In genomic region chr14:77008541-77008940, GRCh38 we compare ENCODE assay signal across 16 cellular contexts. TPM values are rescaled to one million over a fixed set of nuclear protein-coding genes. Genes with fewer than 3 reads are reported as not detected.
DNase-seq lines count a peak whose midpoint lies in the region; ATAC-seq and TF ChIP-seq lines count a peak whose summit lies in the region.
"Had no signal": no experiment of that assay in that cellular context is flagged by ENCODE, and none has a peak within 500 bp of the region (broad histone marks: within the 10 kb centered on the region; RNA-seq: fewer than 3 reads in every experiment).

No MANE protein-coding gene starts in this region.

- no peaks in the 10 kb centered on the region for H3K9me3 ChIP-seq in HCT116 (ENCODE audit: control insufficient read depth in 1 of 2, insufficient read depth in 1 of 2, low read depth in 1 of 2, low read length in 2 of 2)
- H3K9me3 ChIP-seq in mesenchymal stem cell (ENCODE audit: control insufficient read depth, low read length) = no peaks in the 10 kb centered on the region
- no peaks in the 10 kb centered on the region for H3K9me3 ChIP-seq in subcutaneous abdominal adipose tissue (ENCODE audit: control insufficient read depth in 5 of 5, low read length in 5 of 5)

- no peak overlapping the region for H2BK120ac ChIP-seq in mesenchymal stem cell (ENCODE audit: low read depth, low read length)

- H3K9me3 Mint-ChIP-seq in MCF 10A (ENCODE audit: unreplicated experiment) = no peaks in the 10 kb centered on the region

- H4K91ac ChIP-seq in mesenchymal stem cell (ENCODE audit: low read length) = peak overlapping the region; percentile 43

- no peaks in the 10 kb centered on the region for H3K79me2 ChIP-seq in HCT116 (ENCODE audit: insufficient read depth, low read length)

- no peak overlapping the region for H3K4me3 Mint-ChIP-seq in MCF 10A (ENCODE audit: unreplicated experiment)

- no peak overlapping the region for H3K9ac ChIP-seq in HCT116 (ENCODE audit: low read length)
- H3K9ac ChIP-seq in mesenchymal stem cell (ENCODE audit: low read length) = no peak overlapping the region
- peak overlapping the region in 1 of 5 donors; percentile 7 for H3K9ac ChIP-seq in subcutaneous abdominal adipose tissue (ENCODE audit: low read length in 5 of 5)

- H2AFZ ChIP-seq in HCT116 (ENCODE audit: low read depth, low read length, poor library complexity, severe bottlenecking) (no peak overlapping the region), mesenchymal stem cell (ENCODE audit: low read depth, low read length) (no peak overlapping the region)

- TF ChIP-seq CTCF in HCT116 (IDR thresholded peaks at IDR 0.05 in 2 of 3, conservative IDR thresholded peaks at IDR 0.05 in 1 of 3; ENCODE audit: borderline replicate concordance in 1 of 3, insufficient read depth in 1 of 3, low read depth in 2 of 3, low read length in 2 of 3) = no peak
- TF ChIP-seq CTCF in MCF 10A (IDR thresholded peaks at IDR 0.05; ENCODE audit: unreplicated experiment) = no peak

- peaks cover 52 to 62% of the 10 kb centered on the region in 2 experiments for H3K4me1 ChIP-seq in HCT116 (ENCODE audit: control insufficient read depth in 1 of 2, insufficient read depth in 2 of 2, low read length in 2 of 2)
- H3K4me1 ChIP-seq in mesenchymal stem cell (ENCODE audit: control insufficient read depth, insufficient read depth, low read depth, low read length) = peaks cover 10% of the 10 kb centered on the region
- H3K4me1 ChIP-seq in subcutaneous abdominal adipose tissue (ENCODE audit: control insufficient read depth in 5 of 5, insufficient read depth in 5 of 5, low read length in 5 of 5) = peaks cover 19 to 86% (median 73%) of the 10 kb centered on the region in 5 donors

- peaks cover 53% of the 10 kb centered on the region for H3K4me1 Mint-ChIP-seq in MCF 10A (ENCODE audit: insufficient read depth, unreplicated experiment)

- BruUV-seq in HCT116 (replicated peaks; lab: Mats Ljungman, UMichigan) = no TSS peak
- BruUV-seq in MCF 10A (replicated peaks; lab: Mats Ljungman, UMichigan) = no TSS peak

- no peak overlapping the region for H2BK15ac ChIP-seq in mesenchymal stem cell (ENCODE audit: low read depth, poor library complexity, severe bottlenecking)

- H3K23ac ChIP-seq in mesenchymal stem cell (ENCODE audit: low read length in 2 of 2) = no peak overlapping the region

- H3K4ac ChIP-seq in mesenchymal stem cell (ENCODE audit: low read depth in 1 of 2, low read length in 2 of 2) = no peak overlapping the region

- H2BK12ac ChIP-seq in mesenchymal stem cell (ENCODE audit: low read length in 2 of 2) = no peak overlapping the region

- ATAC-seq in HCT116 = no peak
- ATAC-seq in GM18907 (IDR thresholded peaks at IDR 0.05; ENCODE audit: unreplicated experiment) = no peak
- ATAC-seq in GM21447 (IDR thresholded peaks at IDR 0.05; ENCODE audit: unreplicated experiment) = no peak

- peak overlapping the region; percentile 24 for H3K27ac Mint-ChIP-seq in MCF 10A (ENCODE audit: low read depth, unreplicated experiment)

- intact Hi-C loops in HCT116 (cut with micrococcal nuclease) (no loop called here), MCF 10A (cut with micrococcal nuclease) (no loop called here)

- H4K8ac ChIP-seq in mesenchymal stem cell (ENCODE audit: low read length) = no peak overlapping the region

- no peak overlapping the region for H3K14ac ChIP-seq in mesenchymal stem cell (ENCODE audit: low read length in 2 of 2)

- WGBS in mesenchymal stem cell = 79% methylated on average over 4 of the region's 4 CpGs

- no peaks in the 10 kb centered on the region for H3K36me3 Mint-ChIP-seq in MCF 10A (ENCODE audit: insufficient read depth, unreplicated experiment)

- DNase-seq in HCT116 (ENCODE audit: low read depth, low spot score) = no peak
- DNase-seq in MCF 10A (ENCODE audit: unreplicated experiment) = no peak
- no peak for DNase-seq in mesenchymal stem cell
- no peak for DNase-seq in HK-2 (ENCODE audit: unreplicated experiment)
- DNase-seq in NCI-H2081 (lab: John Stamatoyannopoulos, UW) = no peak
- DNase-seq: activated CD4-positive, CD25-positive, alpha-beta regulatory T cell; activated gamma-delta T cell treated with Interleukin-2 at 50 U/mL for 16 hours; AML-193; effector CD8-positive, alpha-beta T cell; MV-4-11; NCI-H2107; stimulated activated CD4-positive, alpha-beta T cell treated with anti-CD3 and anti-CD28 coated beads, Interleukin-12 subunit alpha, Interleukin-12 subunit beta, amount 100 ng/mL, for 4 hours; stimulated activated naive CD4-positive, alpha-beta T cell treated with Interleukin-2 at 50 U/mL for 16 hours had no signal

- no peaks in the 10 kb centered on the region for H3K9me2 ChIP-seq in HCT116 (ENCODE audit: insufficient read depth)

- H3K18ac ChIP-seq in mesenchymal stem cell (ENCODE audit: low read depth in 1 of 2, low read length in 2 of 2) = no peak overlapping the region

- CTCF ChIA-PET in HCT116 (lab: Charles Lee) (no interaction called here), MCF 10A (lab: Yijun Ruan, JAX) (interaction anchor here (0.6 to 2.8 kb wide), 13 partner anchors 11 to 133 kb away, joined by 3 to 13 read pairs (median 4); no protein-coding TSS in a partner anchor)

- H2AK5ac ChIP-seq in mesenchymal stem cell (ENCODE audit: low read length, severe bottlenecking) = no peak overlapping the region

- TF ChIP-seq RAD21 in HCT116 (IDR thresholded peaks at IDR 0.05; ENCODE audit: low read depth) = no peak

- H3K36me3 ChIP-seq in HCT116 (ENCODE audit: control insufficient read depth in 1 of 2, insufficient read depth in 2 of 2, low read length in 2 of 2) = no peaks in the 10 kb centered on the region
- no peaks in the 10 kb centered on the region for H3K36me3 ChIP-seq in mesenchymal stem cell (ENCODE audit: control insufficient read depth in 1 of 2, insufficient read depth in 2 of 2, low read depth in 1 of 2, low read length in 2 of 2)
- no peaks in the 10 kb centered on the region for H3K36me3 ChIP-seq in subcutaneous abdominal adipose tissue (ENCODE audit: control insufficient read depth in 5 of 5, insufficient read depth in 5 of 5, low read length in 5 of 5)

- no peak for TF ChIP-seq POLR2A in HCT116 (IDR thresholded peaks at IDR 0.05; ENCODE audit: borderline replicate concordance, extremely low read depth, insufficient read depth, insufficient read length)

- H4K20me1 ChIP-seq in HCT116 (ENCODE audit: insufficient read depth) = no peaks in the 10 kb centered on the region

- POLR2A ChIA-PET in HCT116 (lab: Charles Lee) = interaction anchor here (0.9 to 1.5 kb wide), 4 partner anchors 13 to 61 kb away, joined by 3 to 6 read pairs (median 4); no protein-coding TSS in a partner anchor
- POLR2A ChIA-PET in MCF 10A (lab: Yijun Ruan, JAX) = interaction anchor here (0.6 to 3.2 kb wide), 17 partner anchors 15 to 1482 kb away, joined by 3 to 38 read pairs (median 5); partner anchors contain the start of gene IRF2BPL

- H3K4me2 ChIP-seq in HCT116 (ENCODE audit: low read length) = peak overlapping the region; percentile 61; the same call in 1 of the 2 replicates
- H3K4me2 ChIP-seq in mesenchymal stem cell (ENCODE audit: low read length, poor library complexity, severe bottlenecking) = no peak overlapping the region

- H3K79me1 ChIP-seq in mesenchymal stem cell (replicated peaks; ENCODE audit: low read length, poor library complexity, severe bottlenecking) = no peaks in the 10 kb centered on the region

- no peak overlapping the region for H2BK5ac ChIP-seq in mesenchymal stem cell (ENCODE audit: low read depth, low read length, poor library complexity, severe bottlenecking)

- H3K27me3 ChIP-seq in HCT116 (ENCODE audit: insufficient read depth, low read length) (no peaks in the 10 kb centered on the region), mesenchymal stem cell (ENCODE audit: control insufficient read depth in 1 of 2, insufficient read depth in 1 of 2, low read length in 2 of 2) (peaks cover 0 to 15% of the 10 kb centered on the region in 2 experiments), subcutaneous abdominal adipose tissue (ENCODE audit: control insufficient read depth in 5 of 5, insufficient read depth in 4 of 5, low read length in 5 of 5) (no peaks in the 10 kb centered on the region)

- no peaks in the 10 kb centered on the region for H3K27me3 Mint-ChIP-seq in MCF 10A (ENCODE audit: insufficient read depth, unreplicated experiment)

- H3K27ac ChIP-seq in HCT116 (ENCODE audit: low read depth, low read length) (no peak overlapping the region; the same call in 1 of the 2 replicates), mesenchymal stem cell (ENCODE audit: low read length, poor library complexity, severe bottlenecking) (no peak overlapping the region), subcutaneous abdominal adipose tissue (ENCODE audit: low read depth, low read length) (peak overlapping the region; percentile 78)

- RAD21 ChIA-PET in HCT116 (lab: Charles Lee; ENCODE audit: low non-redundant PET in 1 of 2, low total read pairs in 2 of 2, uncharacterized antibody in 2 of 2, unreplicated experiment in 2 of 2) = interaction anchor here in 1 of 2 experiments (0.6 kb wide), 1 partner anchor 20 kb away, joined by 3 read pairs; no protein-coding TSS in a partner anchor

- H3K4me3 ChIP-seq in HCT116 (replicated peaks in 1 of 2; ENCODE audit: low read depth in 1 of 2, low read length in 2 of 2) = no peak overlapping the region
- H3K4me3 ChIP-seq in mesenchymal stem cell (ENCODE audit: insufficient read depth in 1 of 2, low read depth in 1 of 2, low read length in 2 of 2) = no peak overlapping the region
- peak overlapping the region in 1 of 5 donors; percentile 5 for H3K4me3 ChIP-seq in subcutaneous abdominal adipose tissue (ENCODE audit: low read depth in 1 of 5, low read length in 5 of 5)

TF ChIP-seq in HCT116, 20 proteins besides CTCF, POLR2A, EP300 and RAD21 (continues in another document):
- TF ChIP-seq ZBTB33 (IDR thresholded peaks at IDR 0.05; ENCODE audit: extremely low read depth, insufficient replicate concordance, low read length) (no peak), POLR2AphosphoS5 (IDR thresholded peaks at IDR 0.05; ENCODE audit: low read depth, low read length) (no peak), SP1 (IDR thresholded peaks at IDR 0.05; ENCODE audit: low read depth) (no peak), EZH2 (IDR thresholded peaks at IDR 0.05) (no peak)

RNA-seq across cellular contexts. Expression of gene IRF2BPL, which starts 20.0 kb away (rescaled TPM):
- total RNA-seq in HCT116 (2021; ENCODE audit: unreplicated experiment) = 74.6 TPM
- polyA plus RNA-seq in HCT116 (2012) = 47.4 and 49.8 TPM in 2 replicates
- 22.1 and 26.0 TPM in 2 replicates for total RNA-seq in MCF 10A (2022)
- 49.1 TPM for polyA plus RNA-seq in mesenchymal stem cell (2013, experiment 1 of 2)
- polyA plus RNA-seq in mesenchymal stem cell (2013, experiment 2 of 2) = 48.1 TPM
